In the genomic region with DNA sequence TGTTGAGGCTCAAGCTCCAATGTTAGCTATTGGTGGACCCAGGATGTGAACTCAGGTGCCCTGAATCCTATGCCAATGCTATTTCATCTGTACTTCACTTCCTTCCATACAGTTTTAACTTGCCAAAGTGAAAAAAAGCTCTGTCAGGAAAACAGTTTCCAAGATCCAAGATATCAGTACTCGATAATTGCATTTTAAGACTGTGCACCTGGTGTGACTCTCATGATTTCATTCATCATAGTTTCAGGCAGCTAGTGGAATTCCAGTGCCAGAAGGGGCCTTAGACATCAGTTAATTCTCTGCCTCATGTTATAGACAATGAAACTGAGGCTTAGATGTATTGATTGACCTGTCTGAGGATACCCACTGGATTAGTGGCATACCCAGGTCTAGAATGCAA, we compare ENCODE assay signal across 25 cellular contexts. TPM values are rescaled to one million over a fixed set of nuclear protein-coding genes. Genes with fewer than 3 reads are reported as not detected.
DNase-seq lines count a peak whose midpoint lies in the region; ATAC-seq lines count a peak whose summit lies in the region.
"Had no signal": no experiment of that assay in that cellular context is flagged by ENCODE, and none has a peak within 500 bp of the region (broad histone marks: within the 10 kb centered on the region; RNA-seq: fewer than 3 reads in every experiment).

No MANE protein-coding gene starts in this region.

- H3K27ac Mint-ChIP-seq in T-helper 1 cell treated with Interleukin-12 subunit alpha and Interleukin-12 subunit beta and Interleukin-4 antibody, amounts not matched to agents 30 μg/mL and 1 μg/mL, for 36 hours: peak overlapping the region; percentile 70
- peak overlapping the region; percentile 17 for H3K27ac Mint-ChIP-seq in stimulated activated naive CD8-positive, alpha-beta T cell treated with anti-CD3 and anti-CD28 coated beads, Interleukin-15, Interleukin-2, amounts not matched to agents 100 ng/mL and 50 ng/mL, for 24 hours
- H3K27ac Mint-ChIP-seq in activated T-helper 17 cell treated with anti-CD3 and anti-CD28 coated beads, Interleukin-2, amount 50 U/mL, for 72 hours: peak overlapping the region; percentile 89
- H3K27ac Mint-ChIP-seq: activated naive CD8-positive, alpha-beta T cell; neural progenitor cell had no signal

- H3K27ac ChIP-seq in caudate nucleus (ENCODE audit: low read depth, low read length): no peak overlapping the region
- H3K27ac ChIP-seq: 22Rv1; BLaER1 treated with 17β-estradiol and CSF1 and Interleukin-3, amounts not matched to agents 10 nM and 100 nM; neural progenitor cell; parathyroid adenoma; right atrium auricular region; testis had no signal

- H3K4me1 Mint-ChIP-seq in T-helper 1 cell treated with Interleukin-12 subunit alpha and Interleukin-12 subunit beta and Interleukin-4 antibody, amounts not matched to agents 30 μg/mL and 1 μg/mL, for 36 hours (ENCODE audit: low read depth): peaks cover 80% of the 10 kb centered on the region
- peaks cover 38% of the 10 kb centered on the region for H3K4me1 Mint-ChIP-seq in stimulated activated naive CD8-positive, alpha-beta T cell treated with anti-CD3 and anti-CD28 coated beads, Interleukin-15, Interleukin-2, amounts not matched to agents 100 ng/mL and 50 ng/mL, for 24 hours (ENCODE audit: low read depth)
- peaks cover 48% of the 10 kb centered on the region for H3K4me1 Mint-ChIP-seq in activated T-helper 17 cell treated with anti-CD3 and anti-CD28 coated beads, Interleukin-2, amount 50 U/mL, for 72 hours
- H3K4me1 Mint-ChIP-seq: neural progenitor cell had no signal

- ATAC-seq in stimulated activated naive CD8-positive, alpha-beta T cell treated with anti-CD3 and anti-CD28 coated beads, Interleukin-15, Interleukin-2, amounts not matched to agents 100 U/mL and 50 U/mL, for 24 hours: no peak
- no peak for ATAC-seq in activated T-helper 17 cell treated with anti-CD3 and anti-CD28 coated beads, Interleukin-2, amount 50 U/mL, for 72 hours (replicated peaks)

- DNase-seq in T-helper 1 cell (no peak), caudate nucleus (lab: John Stamatoyannopoulos, UW) (no peak), DMS153 (lab: John Stamatoyannopoulos, UW) (no peak), T-helper 9 cell (no peak)
- no peak for DNase-seq in stimulated activated naive CD8-positive, alpha-beta T cell treated with anti-CD3 and anti-CD28 coated beads, Interleukin-15, Interleukin-2, amounts not matched to agents 100 U/mL and 50 U/mL, for 24 hours
- DNase-seq: activated CD4-positive, CD25-positive, alpha-beta regulatory T cell; central memory CD4-positive, alpha-beta T cell; erythroblast; glutamatergic neuron; NCI-H1417; NCI-H2029 treated with DMSO at 0.1 percent for 48 hours; NCI-H524; SIG-M5; small intestine; SW 1271; testis had no signal

- H3K9me3 Mint-ChIP-seq in T-helper 1 cell treated with Interleukin-12 subunit alpha and Interleukin-12 subunit beta and Interleukin-4 antibody, amounts not matched to agents 30 μg/mL and 1 μg/mL, for 36 hours: no peaks in the 10 kb centered on the region
- no peaks in the 10 kb centered on the region for H3K9me3 Mint-ChIP-seq in stimulated activated naive CD8-positive, alpha-beta T cell treated with anti-CD3 and anti-CD28 coated beads, Interleukin-15, Interleukin-2, amounts not matched to agents 100 ng/mL and 50 ng/mL, for 24 hours
- no peaks in the 10 kb centered on the region for H3K9me3 Mint-ChIP-seq in activated T-helper 17 cell treated with anti-CD3 and anti-CD28 coated beads, Interleukin-2, amount 50 U/mL, for 72 hours
- H3K9me3 Mint-ChIP-seq: neural progenitor cell had no signal

- no peaks in the 10 kb centered on the region for H3K27me3 Mint-ChIP-seq in T-helper 1 cell treated with Interleukin-12 subunit alpha and Interleukin-12 subunit beta and Interleukin-4 antibody, amounts not matched to agents 30 μg/mL and 1 μg/mL, for 36 hours (ENCODE audit: low read depth)
- no peaks in the 10 kb centered on the region for H3K27me3 Mint-ChIP-seq in stimulated activated naive CD8-positive, alpha-beta T cell treated with anti-CD3 and anti-CD28 coated beads, Interleukin-15, Interleukin-2, amounts not matched to agents 100 ng/mL and 50 ng/mL, for 24 hours
- H3K27me3 Mint-ChIP-seq in activated T-helper 17 cell treated with anti-CD3 and anti-CD28 coated beads, Interleukin-2, amount 50 U/mL, for 72 hours: no peaks in the 10 kb centered on the region
- H3K27me3 Mint-ChIP-seq: activated naive CD8-positive, alpha-beta T cell had no signal

- H3K4me3 Mint-ChIP-seq in T-helper 1 cell treated with Interleukin-12 subunit alpha and Interleukin-12 subunit beta and Interleukin-4 antibody, amounts not matched to agents 30 μg/mL and 1 μg/mL, for 36 hours: no peak overlapping the region
- H3K4me3 Mint-ChIP-seq in stimulated activated naive CD8-positive, alpha-beta T cell treated with anti-CD3 and anti-CD28 coated beads, Interleukin-15, Interleukin-2, amounts not matched to agents 100 ng/mL and 50 ng/mL, for 24 hours: no peak overlapping the region
- peak overlapping the region; percentile 71 for H3K4me3 Mint-ChIP-seq in activated T-helper 17 cell treated with anti-CD3 and anti-CD28 coated beads, Interleukin-2, amount 50 U/mL, for 72 hours
- H3K4me3 Mint-ChIP-seq: activated naive CD8-positive, alpha-beta T cell; neural progenitor cell had no signal

- H3K36me3 Mint-ChIP-seq in T-helper 1 cell treated with Interleukin-12 subunit alpha and Interleukin-12 subunit beta and Interleukin-4 antibody, amounts not matched to agents 30 μg/mL and 1 μg/mL, for 36 hours (ENCODE audit: low read depth): peaks cover 30% of the 10 kb centered on the region
- H3K36me3 Mint-ChIP-seq in stimulated activated naive CD8-positive, alpha-beta T cell treated with anti-CD3 and anti-CD28 coated beads, Interleukin-15, Interleukin-2, amounts not matched to agents 100 ng/mL and 50 ng/mL, for 24 hours (ENCODE audit: low read depth): no peaks in the 10 kb centered on the region
- H3K36me3 Mint-ChIP-seq in activated T-helper 17 cell treated with anti-CD3 and anti-CD28 coated beads, Interleukin-2, amount 50 U/mL, for 72 hours (ENCODE audit: low read depth): peaks cover 6% of the 10 kb centered on the region
- H3K36me3 Mint-ChIP-seq: neural progenitor cell had no signal

RNA-seq across cellular contexts. Expression of gene LEPR, which starts 26.5 kb away (rescaled TPM):
- 1 to 10 TPM; 4.6 to 9.2 TPM for total RNA-seq in activated T-helper 17 cell treated with anti-CD3 and anti-CD28 coated beads, Interleukin-2, amount 50 U/mL, for 72 hours

RNA-seq across cellular contexts. Expression of gene LEPROT, which starts 26.5 kb away (rescaled TPM):
- total RNA-seq in activated T-helper 17 cell treated with anti-CD3 and anti-CD28 coated beads, Interleukin-2, amount 50 U/mL, for 72 hours: 10 to 100 TPM; 29.6 to 33.4 TPM

Comparison
In these comparisons a context has a peak if more than half of its experiments do, and no peak if none do; other contexts are left out.
1. H3K27ac Mint-ChIP-seq: peak in every context shown above with its lines; median percentile 89 in activated T-helper 17 cell treated with anti-CD3 and anti-CD28 coated beads, Interleukin-2, amount 50 U/mL, for 72 hours; 70 in T-helper 1 cell treated with Interleukin-12 subunit alpha and Interleukin-12 subunit beta and Interleukin-4 antibody, amounts not matched to agents 30 μg/mL and 1 μg/mL, for 36 hours; 17 in stimulated activated naive CD8-positive, alpha-beta T cell treated with anti-CD3 and anti-CD28 coated beads, Interleukin-15, Interleukin-2, amounts not matched to agents 100 ng/mL and 50 ng/mL, for 24 hours.